8 cellular contexts compared by ENCODE assay signal in genomic region chr2:109031481-109032228, GRCh38. TPM values are rescaled to one million over a fixed set of nuclear protein-coding genes. Genes with fewer than 3 reads are reported as not detected.
DNase-seq lines count a peak whose midpoint lies in the region; ATAC-seq and FAIRE-seq lines count a peak whose summit lies in the region.

No MANE protein-coding gene starts in this region.

- peak overlapping the region; percentile 91 to 98 for H3K27ac Mint-ChIP-seq in T-cell
- peak overlapping the region; percentile 87 for H3K27ac Mint-ChIP-seq in activated naive CD8-positive, alpha-beta T cell treated with anti-CD3 and anti-CD28 coated beads, Interleukin-2, amount 50 U/mL, for 24 hours

- CTCF ChIA-PET in T-cell (lab: Charles Lee) = interaction anchor here (0.5 to 1.3 kb wide), 12 partner anchors 10 to 249 kb away, joined by 3 to 11 read pairs (median 4); partner anchors contain the start of gene EDAR (in 1 of the 2)

- H3K4me3 ChIP-seq in iPS-18c (ENCODE audit: insufficient read depth, low read depth, low read length) (peak overlapping the region; percentile 65), small intestine (ENCODE audit: low read depth in 1 of 2, low read length in 2 of 2) (peak overlapping the region; percentile 34 to 49)

- no peaks in the 10 kb centered on the region for H3K27me3 Mint-ChIP-seq in T-cell
- H3K27me3 Mint-ChIP-seq in activated naive CD8-positive, alpha-beta T cell treated with anti-CD3 and anti-CD28 coated beads, Interleukin-2, amount 50 U/mL, for 24 hours = no peaks in the 10 kb centered on the region

- FAIRE-seq in small intestine (lab: Jason Lieb, UNC) = no peak

- H3K9me3 ChIP-seq in iPS-18c (ENCODE audit: control insufficient read depth, insufficient read depth, low read length) (no peaks in the 10 kb centered on the region), small intestine (ENCODE audit: control insufficient read depth, low read depth) (no peaks in the 10 kb centered on the region)

- WGBS in small intestine, 3 donors = 2 to 5% (median 3%) methylated on average over 51 of the region's 51 CpGs

- H3K27ac ChIP-seq in small intestine (ENCODE audit: low read depth in 1 of 2, low read length in 1 of 2) = peak overlapping the region; percentile 68 to 86

- H3K36me3 ChIP-seq in small intestine (ENCODE audit: control insufficient read depth in 2 of 2, insufficient read depth in 2 of 2, low read length in 2 of 2) = no peaks in the 10 kb centered on the region

- H3K9me3 Mint-ChIP-seq in T-cell = peaks cover 0 to 4% (median 0%) of the 10 kb centered on the region in 3 donors
- H3K9me3 Mint-ChIP-seq in activated naive CD8-positive, alpha-beta T cell treated with anti-CD3 and anti-CD28 coated beads, Interleukin-2, amount 50 U/mL, for 24 hours = peaks cover 5% of the 10 kb centered on the region

- ATAC-seq in GM18498 (IDR thresholded peaks at IDR 0.05; ENCODE audit: unreplicated experiment) (peak; percentile 73), HG03095 (IDR thresholded peaks at IDR 0.05; ENCODE audit: unreplicated experiment) (peak; percentile 56), T-cell (replicated peaks in 1 of 4) (peak; percentile 78 to 84 (median 80)), GM21526 (IDR thresholded peaks at IDR 0.05; ENCODE audit: low FRiP score, unreplicated experiment) (no peak), GM19455 (IDR thresholded peaks at IDR 0.05; ENCODE audit: unreplicated experiment) (no peak)
- ATAC-seq in activated naive CD8-positive, alpha-beta T cell treated with anti-CD3 and anti-CD28 coated beads, Interleukin-2, amount 50 U/mL, for 24 hours = peak; percentile 73

- POLR2A ChIA-PET in T-cell (lab: Charles Lee) = interaction anchor here in 1 of 2 donors (0.5 to 1.2 kb wide), 4 partner anchors 43 to 311 kb away, joined by 3 to 4 read pairs (median 3); no protein-coding TSS in a partner anchor

- no peaks in the 10 kb centered on the region for H3K27me3 ChIP-seq in small intestine (ENCODE audit: control insufficient read depth in 2 of 2, insufficient read depth in 2 of 2, low read length in 2 of 2)

- DNase-seq in T-cell = peak; percentile 60 to 92 (median 81)
- DNase-seq in activated naive CD8-positive, alpha-beta T cell treated with anti-CD3 and anti-CD28 coated beads, Interleukin-2, amount 50 U/mL, for 24 hours = peak; percentile 64
- DNase-seq in small intestine = peak; percentile 76

- H3K4me1 ChIP-seq in small intestine (ENCODE audit: control insufficient read depth in 2 of 2, insufficient read depth in 1 of 2, low read depth in 1 of 2, low read length in 1 of 2) = peaks cover 0 to 3% of the 10 kb centered on the region in 2 donors

- H3K4me3 Mint-ChIP-seq in T-cell = peak overlapping the region; percentile 61 to 81 (median 76)
- peak overlapping the region; percentile 82 for H3K4me3 Mint-ChIP-seq in activated naive CD8-positive, alpha-beta T cell treated with anti-CD3 and anti-CD28 coated beads, Interleukin-2, amount 50 U/mL, for 24 hours

- H3K4me1 Mint-ChIP-seq in T-cell = peaks cover 71 to 72% (median 71%) of the 10 kb centered on the region in 3 donors
- H3K4me1 Mint-ChIP-seq in activated naive CD8-positive, alpha-beta T cell treated with anti-CD3 and anti-CD28 coated beads, Interleukin-2, amount 50 U/mL, for 24 hours = peaks cover 39% of the 10 kb centered on the region

- no peaks in the 10 kb centered on the region for H3K36me3 Mint-ChIP-seq in T-cell
- H3K36me3 Mint-ChIP-seq in activated naive CD8-positive, alpha-beta T cell treated with anti-CD3 and anti-CD28 coated beads, Interleukin-2, amount 50 U/mL, for 24 hours (ENCODE audit: low read depth) = peaks cover 3% of the 10 kb centered on the region

RNA-seq across cellular contexts. Expression of gene EDAR, which starts 42.6 kb away (rescaled TPM):
- total RNA-seq in T-cell = 10 to 100 TPM in 1 of 5 donors, 1 to 10 TPM in 4; 5.2 to 15.6 (median 7.4) TPM
- polyA plus RNA-seq in small intestine = under 1 TPM in 1 of 3 donors, not detected in 2; 0.09 TPM

Comparison
In these comparisons a context has a peak if more than half of its experiments do, and no peak if none do; other contexts are left out.
1. ATAC-seq: peak in GM18498 (single experiment), HG03095 (single experiment), T-cell (4 of 4) and activated naive CD8-positive, alpha-beta T cell treated with anti-CD3 and anti-CD28 coated beads, Interleukin-2, amount 50 U/mL, for 24 hours (single experiment); none in GM21526 (single experiment) and GM19455 (single experiment).
2. Peak in every context shown above with its lines, with median percentiles within 50 percentile points of each other: DNase-seq.